22 cellular contexts compared by ENCODE assay signal in the genomic region with DNA sequence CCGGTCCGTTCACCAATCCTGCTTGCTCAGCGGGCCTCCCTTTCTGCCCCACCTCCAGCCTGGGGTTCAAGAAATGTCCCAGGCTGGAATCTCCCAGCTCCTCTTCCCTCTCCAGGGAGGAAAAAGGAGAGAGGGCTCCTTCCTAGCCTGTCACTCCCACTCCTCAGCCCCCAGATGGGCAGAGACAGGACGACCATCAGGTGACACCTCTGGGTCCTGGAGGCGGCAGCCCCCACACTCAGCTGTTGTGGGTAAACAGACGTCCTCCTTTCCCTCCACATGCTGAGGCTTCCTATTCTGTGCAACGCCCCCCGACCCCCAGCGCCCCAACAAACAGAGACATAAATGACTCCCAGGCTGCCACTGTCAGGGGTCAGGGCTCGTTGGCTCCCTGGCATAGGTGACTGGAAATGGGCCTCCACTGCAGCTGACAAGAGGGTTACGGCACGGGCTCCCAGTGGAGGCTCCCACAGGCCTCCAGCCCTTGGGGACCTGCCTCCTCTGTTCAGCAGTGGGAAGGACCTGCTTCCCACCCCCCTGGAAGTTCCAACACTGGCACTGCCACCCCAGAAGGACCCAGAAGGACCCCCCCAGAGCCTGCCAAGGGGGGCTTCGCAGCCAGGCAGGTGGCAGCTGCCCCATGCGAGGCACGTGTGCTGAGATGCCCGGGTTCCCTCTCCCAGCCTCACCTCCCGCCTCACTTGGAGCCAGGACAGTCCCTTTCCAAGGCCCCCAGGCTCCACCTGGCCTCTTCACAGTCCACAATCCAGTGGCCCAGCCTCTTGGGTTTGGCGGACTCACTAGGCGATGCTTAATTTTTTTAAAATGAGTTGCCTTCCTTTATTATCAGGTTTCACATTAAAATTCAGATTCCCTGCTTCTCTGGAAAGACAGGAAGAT.
DNase-seq lines count a peak whose midpoint lies in the region; ATAC-seq, FAIRE-seq and TF ChIP-seq lines count a peak whose summit lies in the region.
"Had no signal": no experiment of that assay in that cellular context is flagged by ENCODE, and none has a peak within 500 bp of the region (broad histone marks: within the 10 kb centered on the region; RNA-seq: fewer than 3 reads in every experiment).

No MANE protein-coding gene starts in this region.

- H3K9ac ChIP-seq in kidney (ENCODE audit: low read length in 2 of 2) (no peak overlapping the region), neuronal stem cell (ENCODE audit: low read depth, low read length, poor library complexity) (no peak overlapping the region)

- no peak overlapping the region for H3K27ac Mint-ChIP-seq in natural killer cell treated with Interleukin-12 subunit alpha and Interleukin-12 subunit beta and Interleukin-15 and Interleukin-18, amount 100 ng/mL, for 72 hours
- no peak overlapping the region for H3K27ac Mint-ChIP-seq in natural killer cell
- H3K27ac Mint-ChIP-seq: CD8-positive, alpha-beta memory T cell had no signal

- no peak for TF ChIP-seq CTCF in natural killer cell (IDR thresholded peaks at IDR 0.05)
- TF ChIP-seq CTCF in kidney (IDR thresholded peaks at IDR 0.05; ENCODE audit: borderline replicate concordance, extremely low read depth, insufficient read depth): no peak

- H3K4me3 ChIP-seq in kidney (ENCODE audit: low read length in 2 of 2): no peak overlapping the region
- H3K4me3 ChIP-seq in neuronal stem cell (ENCODE audit: low read length in 2 of 2): no peak overlapping the region

- H2AFZ ChIP-seq in neuronal stem cell (ENCODE audit: low read length): no peak overlapping the region

- no peak overlapping the region for H2BK15ac ChIP-seq in neuronal stem cell (ENCODE audit: low read length)

- H3K4me2 ChIP-seq in neuronal stem cell (ENCODE audit: insufficient read depth, low read length, poor library complexity, severe bottlenecking): no peak overlapping the region

- H3K36me3 ChIP-seq in kidney (ENCODE audit: control insufficient read depth in 1 of 2, insufficient read depth in 2 of 2, low read length in 2 of 2): peaks cover 0 to 2% of the 10 kb centered on the region in 2 donors
- H3K36me3 ChIP-seq in neuronal stem cell (replicated peaks in 1 of 2; ENCODE audit: control insufficient read depth in 2 of 2, insufficient read depth in 2 of 2, low read length in 2 of 2): no peaks in the 10 kb centered on the region

- no peak for FAIRE-seq in kidney (lab: Jason Lieb, UNC)
- FAIRE-seq: A204.1, HTR-8/SVneo had no signal

- no peaks in the 10 kb centered on the region for H3K4me1 ChIP-seq in kidney (ENCODE audit: control insufficient read depth in 1 of 2, insufficient read depth in 1 of 2, low read depth in 1 of 2, low read length in 2 of 2)
- peaks cover 8 to 10% of the 10 kb centered on the region in 2 donors for H3K4me1 ChIP-seq in neuronal stem cell (ENCODE audit: control insufficient read depth in 2 of 2, insufficient read depth in 1 of 2, low read depth in 1 of 2, low read length in 2 of 2)

- peak overlapping the region; percentile 75 for H3K18ac ChIP-seq in neuronal stem cell (ENCODE audit: low read length)

- H3K79me1 ChIP-seq in neuronal stem cell (ENCODE audit: low read depth, low read length): peaks cover 1% of the 10 kb centered on the region

- no peak overlapping the region for H4K91ac ChIP-seq in neuronal stem cell (ENCODE audit: low read depth, low read length, poor library complexity)

- H3K4me1 Mint-ChIP-seq in natural killer cell treated with Interleukin-12 subunit alpha and Interleukin-12 subunit beta and Interleukin-15 and Interleukin-18, amount 100 ng/mL, for 72 hours (ENCODE audit: low read depth in 2 of 2): no peaks in the 10 kb centered on the region
- H3K4me1 Mint-ChIP-seq in natural killer cell: no peaks in the 10 kb centered on the region
- H3K4me1 Mint-ChIP-seq: CD8-positive, alpha-beta memory T cell had no signal

- no peaks in the 10 kb centered on the region for H3K27me3 ChIP-seq in neuronal stem cell (ENCODE audit: control insufficient read depth in 3 of 3, insufficient read depth in 3 of 3, low read depth in 1 of 3, low read length in 3 of 3)

- H2BK120ac ChIP-seq in neuronal stem cell (ENCODE audit: low read depth, low read length): no peak overlapping the region

- H2AK5ac ChIP-seq in neuronal stem cell (ENCODE audit: low read depth, low read length): no peak overlapping the region

- ATAC-seq in natural killer cell treated with Interleukin-12 subunit alpha and Interleukin-12 subunit beta and Interleukin-15 and Interleukin-18, amount 100 ng/mL, for 72 hours: no peak
- ATAC-seq in natural killer cell: no peak
- no peak for ATAC-seq in GM21723 (IDR thresholded peaks at IDR 0.05; ENCODE audit: unreplicated experiment)

- peak overlapping the region; percentile 74 for H3K23ac ChIP-seq in neuronal stem cell (ENCODE audit: low read depth, low read length, poor library complexity)

- peak; percentile 37 for DNase-seq in natural killer cell treated with Interleukin-12 subunit alpha and Interleukin-12 subunit beta and Interleukin-15 and Interleukin-18, amount 100 ng/mL, for 72 hours (ENCODE audit: low spot score)
- DNase-seq in natural killer cell (no peak), kidney (peak; percentile 49), neuronal stem cell (ENCODE audit: low spot score) (no peak), NCI-H1105 treated with DMSO at 0.1 percent for 48 hours (lab: John Stamatoyannopoulos, UW) (no peak), NCI-H2171 treated with DMSO at 0.1 percent for 48 hours (lab: John Stamatoyannopoulos, UW) (no peak)
- DNase-seq: Calu3; CD8-positive, alpha-beta memory T cell; DMS53; HCEC 1CT; KG1; NCI-H1092; NCI-H1436 treated with DMSO at 0.1 percent for 48 hours; NCI-H1930; NCI-H226; NCI-H510A treated with DMSO at 0.1 percent for 48 hours; NCI-H82; OCI-M1 had no signal

- intact Hi-C loops in natural killer cell (cut with micrococcal nuclease) (no loop called here), kidney (cut with DNase I) (no loop called here)

- no peak overlapping the region for H4K8ac ChIP-seq in neuronal stem cell (ENCODE audit: low read depth, low read length)

- no peak overlapping the region for H3K4ac ChIP-seq in neuronal stem cell (ENCODE audit: low read length)

- H3K9me3 Mint-ChIP-seq in natural killer cell treated with Interleukin-12 subunit alpha and Interleukin-12 subunit beta and Interleukin-15 and Interleukin-18, amount 100 ng/mL, for 72 hours: no peaks in the 10 kb centered on the region
- H3K9me3 Mint-ChIP-seq in natural killer cell: no peaks in the 10 kb centered on the region
- H3K9me3 Mint-ChIP-seq: CD8-positive, alpha-beta memory T cell had no signal

- no peaks in the 10 kb centered on the region for H3K27me3 Mint-ChIP-seq in natural killer cell treated with Interleukin-12 subunit alpha and Interleukin-12 subunit beta and Interleukin-15 and Interleukin-18, amount 100 ng/mL, for 72 hours
- H3K27me3 Mint-ChIP-seq in natural killer cell (ENCODE audit: low read depth in 2 of 2): no peaks in the 10 kb centered on the region

- H2BK5ac ChIP-seq in neuronal stem cell (ENCODE audit: low read length): no peak overlapping the region

- H3K27ac ChIP-seq in kidney (ENCODE audit: low read depth in 2 of 2, low read length in 2 of 2): no peak overlapping the region
- H3K27ac ChIP-seq in neuronal stem cell (replicated peaks; ENCODE audit: low read length): no peak overlapping the region
- H3K27ac ChIP-seq: C4-2B had no signal

- H3K9me3 ChIP-seq in kidney (ENCODE audit: control insufficient read depth in 1 of 2, low read length in 2 of 2): no peaks in the 10 kb centered on the region
- H3K9me3 ChIP-seq in neuronal stem cell (replicated peaks in 1 of 2; ENCODE audit: control insufficient read depth in 2 of 2, insufficient read depth in 1 of 2, low read depth in 1 of 2, low read length in 2 of 2): no peaks in the 10 kb centered on the region

- H2BK12ac ChIP-seq in neuronal stem cell (ENCODE audit: low read length): peak overlapping the region; percentile 30

- WGBS in neuronal stem cell (ENCODE audit: extremely low coverage in 2 of 2, insufficient read length in 2 of 2, insufficient replicate concordance in 1 of 2), 2 donors: no CpG with 5 or more reads among the region's 19 CpGs

- H3K14ac ChIP-seq in neuronal stem cell (ENCODE audit: low read length): no peak overlapping the region

- H3K4me3 Mint-ChIP-seq in natural killer cell treated with Interleukin-12 subunit alpha and Interleukin-12 subunit beta and Interleukin-15 and Interleukin-18, amount 100 ng/mL, for 72 hours: no peak overlapping the region
- H3K4me3 Mint-ChIP-seq in natural killer cell: no peak overlapping the region
- H3K4me3 Mint-ChIP-seq: CD8-positive, alpha-beta memory T cell had no signal

- H3K36me3 Mint-ChIP-seq in natural killer cell treated with Interleukin-12 subunit alpha and Interleukin-12 subunit beta and Interleukin-15 and Interleukin-18, amount 100 ng/mL, for 72 hours: no peaks in the 10 kb centered on the region
- H3K36me3 Mint-ChIP-seq in natural killer cell: no peaks in the 10 kb centered on the region

Comparison
In these comparisons a context has a peak if more than half of its experiments do, and no peak if none do; other contexts are left out.
1. DNase-seq: peak in natural killer cell treated with Interleukin-12 subunit alpha and Interleukin-12 subunit beta and Interleukin-15 and Interleukin-18, amount 100 ng/mL, for 72 hours (single experiment) and kidney (single experiment); none in natural killer cell (single experiment), neuronal stem cell (single experiment), NCI-H1105 treated with DMSO at 0.1 percent for 48 hours (single experiment) and NCI-H2171 treated with DMSO at 0.1 percent for 48 hours (single experiment).